ENCODE assay signal across 8 cellular contexts in the genomic region with DNA sequence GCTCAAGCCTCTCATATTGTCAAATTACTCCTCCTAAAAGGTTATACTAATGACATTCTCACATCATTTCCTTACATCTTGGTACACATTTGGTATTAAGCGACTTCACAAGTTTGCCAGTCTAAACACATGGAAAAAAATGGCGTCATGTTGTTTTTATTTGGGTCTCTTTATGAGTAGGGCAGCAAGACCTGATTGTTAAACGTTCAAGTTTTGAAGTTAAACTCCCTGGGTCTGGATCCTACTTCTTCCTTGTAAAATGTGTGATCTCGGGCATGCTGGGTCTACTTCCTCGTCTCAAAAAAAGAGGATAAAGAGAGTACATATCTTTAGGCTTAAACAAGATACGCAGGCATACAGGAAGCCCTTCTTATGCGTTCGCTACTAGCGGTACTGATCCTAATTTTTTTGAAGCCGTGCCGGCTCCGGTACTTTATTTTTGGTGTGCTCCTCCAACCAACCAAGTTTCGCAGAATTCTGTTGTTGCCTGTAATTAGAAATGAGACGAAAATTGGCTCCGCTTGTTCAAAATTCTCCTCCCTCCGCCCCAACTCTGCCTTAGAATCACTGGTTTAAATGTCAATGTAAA. TPM values are rescaled to one million over a fixed set of nuclear protein-coding genes. Genes with fewer than 3 reads are reported as not detected.
A peak's percentile ranks its signal among the peaks of the same experiment; 100 is the strongest.
DNase-seq lines count a peak whose midpoint lies in the region; ATAC-seq and TF ChIP-seq lines count a peak whose summit lies in the region.

No MANE protein-coding gene starts in this region.

- H3K4me3 ChIP-seq in SJCRH30 (peak overlapping the region; percentile 67), esophagus muscularis mucosa (peak overlapping the region; percentile 80 to 97 (median 90))

- H3K9me3 ChIP-seq in SJCRH30 (replicated peaks): no peaks in the 10 kb centered on the region
- no peaks in the 10 kb centered on the region for H3K9me3 ChIP-seq in esophagus muscularis mucosa

- peak; percentile 14 for ATAC-seq in HG03280 (IDR thresholded peaks at IDR 0.05; ENCODE audit: unreplicated experiment)

- 2% methylated on average over 16 of the region's 16 CpGs for WGBS in esophagus muscularis mucosa

- H3K9me3 Mint-ChIP-seq in nephron progenitor cell: no peaks in the 10 kb centered on the region

- no peaks in the 10 kb centered on the region for H3K36me3 Mint-ChIP-seq in nephron progenitor cell (ENCODE audit: low read depth)

- peak; percentile 18 for DNase-seq in A172 (ENCODE audit: low spot score)
- peak; percentile 72 for DNase-seq in G401 (ENCODE audit: low spot score)
- DNase-seq in SJCRH30: peak in 1 of 2 experiments; percentile 45
- no peak for DNase-seq in esophagus muscularis mucosa (ENCODE audit: extremely low spot score)
- peak; percentile 4 for DNase-seq in nephron progenitor cell
- no peak for DNase-seq in GM19238 (ENCODE audit: insufficient read length, low spot score)
- no peak for DNase-seq in cortex of kidney (lab: John Stamatoyannopoulos, UW)

- H3K4me3 Mint-ChIP-seq in nephron progenitor cell: no peak overlapping the region

- TF ChIP-seq CTCF in esophagus muscularis mucosa (IDR thresholded peaks at IDR 0.05) (no peak), nephron progenitor cell (IDR thresholded peaks at IDR 0.05) (no peak)

- intact Hi-C loops in esophagus muscularis mucosa (cut with DNase I): no loop called here

- H3K27ac ChIP-seq in SJCRH30: peak overlapping the region; percentile 81
- H3K27ac ChIP-seq in esophagus muscularis mucosa (replicated peaks in 1 of 4): peak overlapping the region; percentile 93 to 100 (median 98)

- H3K4me1 Mint-ChIP-seq in nephron progenitor cell: no peaks in the 10 kb centered on the region

- H3K4me1 ChIP-seq in SJCRH30 (no peaks in the 10 kb centered on the region), esophagus muscularis mucosa (peaks cover 10 to 42% (median 34%) of the 10 kb centered on the region in 4 donors)

- H3K36me3 ChIP-seq in SJCRH30 (no peaks in the 10 kb centered on the region), esophagus muscularis mucosa (no peaks in the 10 kb centered on the region)

- in situ Hi-C loops in G401 (cut with HindIII; ENCODE audit: low sequenced_read_pairs): no loop called here

- TF ChIP-seq EP300 in esophagus muscularis mucosa (IDR thresholded peaks at IDR 0.05): no peak

- no peak for TF ChIP-seq POLR2A in esophagus muscularis mucosa (IDR thresholded peaks at IDR 0.05; ENCODE audit: low read depth)

- H3K27ac Mint-ChIP-seq in nephron progenitor cell: no peak overlapping the region

- no peaks in the 10 kb centered on the region for H3K27me3 Mint-ChIP-seq in nephron progenitor cell (ENCODE audit: low read depth, poor library complexity)

- H3K27me3 ChIP-seq in SJCRH30 (no peaks in the 10 kb centered on the region), esophagus muscularis mucosa (no peaks in the 10 kb centered on the region)

RNA-seq across cellular contexts. Expression of gene CDC37L1, which starts 0.6 kb away (rescaled TPM):
- 21.9 and 27.6 TPM in 2 replicates for total RNA-seq in A172 (2014; rRNA removed; shearing (Covaris generic))
- total RNA-seq in G401 (2014; rRNA removed; shearing (Covaris generic)): 10.7 and 20.7 TPM in 2 replicates
- total RNA-seq in SJCRH30 (2014; rRNA removed; shearing (Covaris generic)): 9.9 and 12.6 TPM in 2 replicates
- total RNA-seq in esophagus muscularis mucosa: 100 to 1,000 TPM in 1 of 4 donors, 10 to 100 TPM in 3; 78.3 to 115 (median 86.4) TPM

RNA-seq across cellular contexts. Expression of gene SPATA6L, which starts 12.5 kb away (rescaled TPM):
- not detected in 2 replicates for total RNA-seq in A172 (2014; rRNA removed; shearing (Covaris generic))
- total RNA-seq in G401 (2014; rRNA removed; shearing (Covaris generic)): 0.34 and 0.80 TPM in 2 replicates
- 0.28 TPM in 1 of 2 replicates, not detected in the other for total RNA-seq in SJCRH30 (2014; rRNA removed; shearing (Covaris generic))
- 1 to 10 TPM in 2 of 4 donors, under 1 TPM in 2; 0.23 to 1.7 (median 1.1) TPM for total RNA-seq in esophagus muscularis mucosa

RNA-seq across cellular contexts. Expression of gene PLPP6, which starts 16.7 kb away (rescaled TPM):
- total RNA-seq in A172 (2014; rRNA removed; shearing (Covaris generic)): 7.0 and 8.2 TPM in 2 replicates
- 7.7 and 10.5 TPM in 2 replicates for total RNA-seq in G401 (2014; rRNA removed; shearing (Covaris generic))
- total RNA-seq in SJCRH30 (2014; rRNA removed; shearing (Covaris generic)): 1.3 and 1.4 TPM in 2 replicates
- 1 to 10 TPM; 3.8 to 6.3 (median 6.2) TPM for total RNA-seq in esophagus muscularis mucosa

Comparison
In these comparisons a context has a peak if more than half of its experiments do, and no peak if none do; other contexts are left out.
1. DNase-seq: peak in A172 (single experiment), G401 (single experiment) and nephron progenitor cell (single experiment); none in esophagus muscularis mucosa (single experiment), GM19238 (single experiment) and cortex of kidney (single experiment).